ENCODE assay signal across 13 cellular contexts in the genomic region with DNA sequence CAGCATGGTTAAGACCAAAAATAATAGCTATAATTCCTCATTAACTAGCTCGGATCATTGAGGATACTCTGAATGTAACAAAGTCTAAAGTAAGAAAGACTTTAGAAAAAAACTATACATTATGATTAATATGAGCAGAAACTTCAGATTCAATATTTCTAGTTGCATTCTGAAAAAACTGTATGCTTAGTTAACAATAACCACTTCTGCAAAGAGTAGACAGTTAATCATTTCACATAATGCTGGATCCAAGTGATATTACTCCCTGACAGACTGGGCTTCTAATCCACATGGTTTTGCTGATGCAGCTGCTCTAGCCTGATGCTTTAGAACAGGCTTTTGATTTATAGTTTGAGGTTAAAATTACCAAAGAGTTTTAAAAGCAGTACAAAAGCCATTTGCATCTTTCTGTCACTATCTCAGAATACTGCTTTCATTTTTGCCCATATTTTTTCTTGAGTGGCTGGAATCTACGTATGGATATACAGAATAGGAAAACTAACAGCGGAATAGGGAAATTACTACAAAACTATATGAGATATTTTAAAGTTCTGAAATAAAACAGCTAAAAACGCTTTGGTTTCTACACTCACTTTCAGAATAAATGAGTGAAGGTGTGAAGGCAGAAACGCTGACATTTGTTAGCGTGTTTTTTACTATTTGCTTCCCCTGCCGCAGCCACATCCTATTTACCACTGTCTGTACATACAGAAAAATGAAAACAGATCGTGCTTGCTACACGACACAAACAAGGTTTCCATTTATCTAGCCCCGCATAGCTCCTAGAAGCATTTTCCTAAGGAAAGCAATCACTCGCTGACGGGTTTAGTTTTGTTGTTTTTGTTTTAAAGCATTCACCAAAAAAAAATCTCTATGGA.
DNase-seq lines count a peak whose midpoint lies in the region; ATAC-seq and TF ChIP-seq lines count a peak whose summit lies in the region.
"Had no signal": no experiment of that assay in that cellular context is flagged by ENCODE, and none has a peak within 500 bp of the region (broad histone marks: within the 10 kb centered on the region; RNA-seq: fewer than 3 reads in every experiment).

No MANE protein-coding gene starts in this region.

- peak; percentile 57 for ATAC-seq in activated CD8-positive, alpha-beta memory T cell treated with anti-CD3 and anti-CD28 coated beads, Interleukin-2, amount 10 ng/mL, durations not matched to agents 7 days and 5 days
- ATAC-seq in T-cell (replicated peaks in 1 of 4) (peak in 3 of 4 experiments; percentile 45 to 64 (median 51)), HG02973 (IDR thresholded peaks at IDR 0.05; ENCODE audit: unreplicated experiment) (no peak), GM19397 (IDR thresholded peaks at IDR 0.05; ENCODE audit: unreplicated experiment) (no peak)

- TF ChIP-seq CTCF in fibroblast of villous mesenchyme (IDR thresholded peaks at IDR 0.05; ENCODE audit: insufficient read depth, low read depth, low read length) (no peak), progenitor cell of endocrine pancreas (IDR thresholded peaks at IDR 0.05; ENCODE audit: unreplicated experiment) (no peak)

- H3K27ac Mint-ChIP-seq in activated CD8-positive, alpha-beta memory T cell treated with anti-CD3 and anti-CD28 coated beads, Interleukin-2, amount 10 ng/mL, durations not matched to agents 7 days and 5 days, result peak overlapping the region; percentile 74
- H3K27ac Mint-ChIP-seq in T-cell (peak overlapping the region; percentile 24 to 60), progenitor cell of endocrine pancreas (no peak overlapping the region)

- peaks cover 45% of the 10 kb centered on the region for H3K27me3 Mint-ChIP-seq in activated CD8-positive, alpha-beta memory T cell treated with anti-CD3 and anti-CD28 coated beads, Interleukin-2, amount 10 ng/mL, durations not matched to agents 7 days and 5 days
- H3K27me3 Mint-ChIP-seq in T-cell (peaks cover 19 to 22% of the 10 kb centered on the region in 2 donors), progenitor cell of endocrine pancreas (no peaks in the 10 kb centered on the region)

- H3K4me1 Mint-ChIP-seq in activated CD8-positive, alpha-beta memory T cell treated with anti-CD3 and anti-CD28 coated beads, Interleukin-2, amount 10 ng/mL, durations not matched to agents 7 days and 5 days, result peaks cover 19% of the 10 kb centered on the region
- H3K4me1 Mint-ChIP-seq in T-cell (peaks cover 13 to 20% (median 16%) of the 10 kb centered on the region in 3 donors), progenitor cell of endocrine pancreas (ENCODE audit: low read depth) (peaks cover 17% of the 10 kb centered on the region)

- DNase-seq in activated CD8-positive, alpha-beta memory T cell treated with anti-CD3 and anti-CD28 coated beads, Interleukin-2, amount 10 ng/mL, durations not matched to agents 7 days and 5 days, result peak; percentile 54
- DNase-seq in activated CD8-positive, alpha-beta memory T cell treated with anti-CD3 and anti-CD28 coated beads for 24 hours, result no peak
- DNase-seq in T-cell, result peak in 5 of 34 experiments; percentile 2 to 9 (median 3)
- peak; percentile 19 for DNase-seq in fibroblast of villous mesenchyme (ENCODE audit: low read depth)
- DNase-seq in superior temporal gyrus (ENCODE audit: extremely low spot score), result peak; percentile 55
- DNase-seq in progenitor cell of endocrine pancreas (ENCODE audit: low spot score, unreplicated experiment), result no peak
- DNase-seq: DND-41, head of caudate nucleus, Karpas-422, NCI-H2081 treated with DMSO at 0.1 percent for 48 hours, nucleus accumbens had no signal

- CTCF ChIA-PET in activated CD8-positive, alpha-beta memory T cell treated with anti-CD3 and anti-CD28 coated beads, Interleukin-2, amount 10 ng/mL, durations not matched to agents 7 days and 5 days (lab: Charles Lee), result interaction anchor here (0.7 to 1.0 kb wide), 2 partner anchors 39 to 93 kb away, joined by 3 read pairs; no protein-coding TSS in a partner anchor
- CTCF ChIA-PET in T-cell (lab: Charles Lee), result no interaction called here

- no peaks in the 10 kb centered on the region for H3K9me3 Mint-ChIP-seq in activated CD8-positive, alpha-beta memory T cell treated with anti-CD3 and anti-CD28 coated beads, Interleukin-2, amount 10 ng/mL, durations not matched to agents 7 days and 5 days (ENCODE audit: low read depth)
- H3K9me3 Mint-ChIP-seq in T-cell (no peaks in the 10 kb centered on the region), progenitor cell of endocrine pancreas (ENCODE audit: low read depth) (no peaks in the 10 kb centered on the region)

- H3K4me3 Mint-ChIP-seq in activated CD8-positive, alpha-beta memory T cell treated with anti-CD3 and anti-CD28 coated beads, Interleukin-2, amount 10 ng/mL, durations not matched to agents 7 days and 5 days, result peak overlapping the region; percentile 64
- H3K4me3 Mint-ChIP-seq in T-cell (peak overlapping the region; percentile 49 to 63 (median 53)), progenitor cell of endocrine pancreas (ENCODE audit: low read depth) (no peak overlapping the region)

- POLR2A ChIA-PET in T-cell (lab: Charles Lee), result no interaction called here

- H3K4me3 ChIP-seq in fibroblast of villous mesenchyme (ENCODE audit: low read depth, low read length), result peak overlapping the region; percentile 25

- H3K36me3 Mint-ChIP-seq in activated CD8-positive, alpha-beta memory T cell treated with anti-CD3 and anti-CD28 coated beads, Interleukin-2, amount 10 ng/mL, durations not matched to agents 7 days and 5 days, result no peaks in the 10 kb centered on the region
- H3K36me3 Mint-ChIP-seq in T-cell (no peaks in the 10 kb centered on the region), progenitor cell of endocrine pancreas (ENCODE audit: insufficient read depth) (peaks cover 4% of the 10 kb centered on the region)

Comparison
In these comparisons a context has a peak if more than half of its experiments do, and no peak if none do; other contexts are left out.
1. DNase-seq: peak in activated CD8-positive, alpha-beta memory T cell treated with anti-CD3 and anti-CD28 coated beads, Interleukin-2, amount 10 ng/mL, durations not matched to agents 7 days and 5 days (single experiment), fibroblast of villous mesenchyme (single experiment) and superior temporal gyrus (single experiment); none in activated CD8-positive, alpha-beta memory T cell treated with anti-CD3 and anti-CD28 coated beads for 24 hours (single experiment) and progenitor cell of endocrine pancreas (single experiment).
2. ATAC-seq: peak in activated CD8-positive, alpha-beta memory T cell treated with anti-CD3 and anti-CD28 coated beads, Interleukin-2, amount 10 ng/mL, durations not matched to agents 7 days and 5 days (single experiment) and T-cell (3 of 4); none in HG02973 (single experiment) and GM19397 (single experiment).